Comparison of ENCODE assay signal across 2 cellular contexts in the genomic region with DNA sequence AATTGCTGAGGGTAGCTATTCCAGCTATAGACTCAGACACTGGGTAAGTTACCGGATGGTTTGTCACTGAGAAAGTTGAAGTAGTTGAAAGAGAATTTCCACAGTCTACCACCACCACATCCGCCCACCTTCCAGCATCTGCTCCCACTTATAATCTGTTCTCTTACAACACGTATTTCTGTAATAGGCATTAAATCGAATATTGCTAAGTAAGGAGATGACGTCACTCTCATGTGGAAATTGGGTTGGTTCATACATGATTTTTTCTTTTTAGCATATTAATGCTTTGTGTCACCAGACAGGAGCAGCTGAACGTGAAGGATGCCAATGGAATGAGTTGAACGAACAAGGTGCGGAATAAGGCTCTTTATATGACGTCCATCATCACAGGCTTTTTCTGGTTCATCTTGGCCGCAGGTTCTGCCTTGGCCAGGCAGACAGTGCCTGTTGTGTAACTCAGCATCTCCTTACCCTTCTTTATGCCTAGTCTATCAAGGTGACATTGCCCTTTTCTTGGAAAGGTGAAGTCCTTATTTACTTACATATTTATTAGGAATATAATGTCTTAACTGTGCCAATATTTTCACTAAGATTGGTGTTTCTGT.
TF ChIP-seq lines count a peak whose summit lies in the region.

No MANE protein-coding gene starts in this region.

TF ChIP-seq in HepG2, 621 proteins besides CTCF, POLR2A, EP300 and RAD21:
- TF ChIP-seq ZFP37 (CRISPR knock-in tag; IDR thresholded peaks at IDR 0.05; ENCODE audit: borderline replicate concordance) = no peak
- no peak for TF ChIP-seq RCOR2 (CRISPR knock-in tag; IDR thresholded peaks at IDR 0.05)
- no peak for TF ChIP-seq ZNF777 (CRISPR knock-in tag; IDR thresholded peaks at IDR 0.05)
- TF ChIP-seq, protein P1, sequence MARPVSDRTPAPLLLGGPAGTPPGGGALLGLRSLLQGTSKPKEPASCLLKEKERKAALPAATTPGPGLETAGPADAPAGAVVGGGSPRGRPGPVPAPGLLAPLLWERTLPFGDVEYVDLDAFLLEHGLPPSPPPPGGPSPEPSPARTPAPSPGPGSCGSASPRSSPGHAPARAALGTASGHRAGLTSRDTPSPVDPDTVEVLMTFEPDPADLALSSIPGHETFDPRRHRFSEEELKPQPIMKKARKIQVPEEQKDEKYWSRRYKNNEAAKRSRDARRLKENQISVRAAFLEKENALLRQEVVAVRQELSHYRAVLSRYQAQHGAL (CRISPR knock-in tag; IDR thresholded peaks at IDR 0.05; ENCODE audit: not compliant biosample characterization) = no peak
- no peak for TF ChIP-seq ELF4 (CRISPR knock-in tag; IDR thresholded peaks at IDR 0.05; ENCODE audit: borderline replicate concordance)
- TF ChIP-seq, protein P2, sequence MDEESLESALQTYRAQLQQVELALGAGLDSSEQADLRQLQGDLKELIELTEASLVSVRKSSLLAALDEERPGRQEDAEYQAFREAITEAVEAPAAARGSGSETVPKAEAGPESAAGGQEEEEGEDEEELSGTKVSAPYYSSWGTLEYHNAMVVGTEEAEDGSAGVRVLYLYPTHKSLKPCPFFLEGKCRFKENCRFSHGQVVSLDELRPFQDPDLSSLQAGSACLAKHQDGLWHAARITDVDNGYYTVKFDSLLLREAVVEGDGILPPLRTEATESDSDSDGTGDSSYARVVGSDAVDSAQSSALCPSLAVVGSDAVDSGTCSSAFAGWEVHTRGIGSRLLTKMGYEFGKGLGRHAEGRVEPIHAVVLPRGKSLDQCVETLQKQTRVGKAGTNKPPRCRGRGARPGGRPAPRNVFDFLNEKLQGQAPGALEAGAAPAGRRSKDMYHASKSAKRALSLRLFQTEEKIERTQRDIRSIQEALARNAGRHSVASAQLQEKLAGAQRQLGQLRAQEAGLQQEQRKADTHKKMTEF (CRISPR knock-in tag; IDR thresholded peaks at IDR 0.05) = no peak

TF ChIP-seq in K562, 482 proteins besides CTCF, POLR2A, EP300 and RAD21:
- TF ChIP-seq PHTF2 (CRISPR knock-in tag; IDR thresholded peaks at IDR 0.05) (no peak), ARID3A (IDR thresholded peaks at IDR 0.05; ENCODE audit: borderline replicate concordance, low read depth, low read length) (no peak), RFX1 (IDR thresholded peaks at IDR 0.05) (no peak), CHD4 (IDR thresholded peaks at IDR 0.05; ENCODE audit: insufficient read depth, insufficient replicate concordance, low read depth, low read length, poor library complexity, severe bottlenecking) (no peak), POLR2G (IDR thresholded peaks at IDR 0.05; ENCODE audit: low read depth, low read length) (no peak), RBFOX2 (IDR thresholded peaks at IDR 0.05; ENCODE audit: low read depth, low read length) (no peak), SIN3B (IDR thresholded peaks at IDR 0.05; ENCODE audit: low read depth) (no peak), PCBP1 (IDR thresholded peaks at IDR 0.05; ENCODE audit: low read depth, low read length, poor library complexity, severe bottlenecking) (no peak), ZNF76 (CRISPR knock-in tag; IDR thresholded peaks at IDR 0.05; ENCODE audit: borderline replicate concordance) (no peak), BDP1 (IDR thresholded peaks at IDR 0.05; ENCODE audit: insufficient read depth, insufficient read length) (no peak), SREBF1 (IDR thresholded peaks at IDR 0.05; ENCODE audit: borderline replicate concordance, low read depth, low read length) (no peak), MXD1 (CRISPR knock-in tag; IDR thresholded peaks at IDR 0.05; ENCODE audit: borderline replicate concordance, poor library complexity, severe bottlenecking) (no peak), ZNF780A (CRISPR knock-in tag; IDR thresholded peaks at IDR 0.05) (no peak), C11orf30 (IDR thresholded peaks at IDR 0.05; ENCODE audit: low read depth) (no peak)
- TF ChIP-seq, protein P3, sequence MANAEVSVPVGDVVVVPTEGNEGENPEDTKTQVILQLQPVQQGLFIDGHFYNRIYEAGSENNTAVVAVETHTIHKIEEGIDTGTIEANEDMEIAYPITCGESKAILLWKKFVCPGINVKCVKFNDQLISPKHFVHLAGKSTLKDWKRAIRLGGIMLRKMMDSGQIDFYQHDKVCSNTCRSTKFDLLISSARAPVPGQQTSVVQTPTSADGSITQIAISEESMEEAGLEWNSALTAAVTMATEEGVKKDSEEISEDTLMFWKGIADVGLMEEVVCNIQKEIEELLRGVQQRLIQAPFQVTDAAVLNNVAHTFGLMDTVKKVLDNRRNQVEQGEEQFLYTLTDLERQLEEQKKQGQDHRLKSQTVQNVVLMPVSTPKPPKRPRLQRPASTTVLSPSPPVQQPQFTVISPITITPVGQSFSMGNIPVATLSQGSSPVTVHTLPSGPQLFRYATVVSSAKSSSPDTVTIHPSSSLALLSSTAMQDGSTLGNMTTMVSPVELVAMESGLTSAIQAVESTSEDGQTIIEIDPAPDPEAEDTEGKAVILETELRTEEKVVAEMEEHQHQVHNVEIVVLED (CRISPR knock-in tag; IDR thresholded peaks at IDR 0.05) = no peak
- TF ChIP-seq, protein P4, sequence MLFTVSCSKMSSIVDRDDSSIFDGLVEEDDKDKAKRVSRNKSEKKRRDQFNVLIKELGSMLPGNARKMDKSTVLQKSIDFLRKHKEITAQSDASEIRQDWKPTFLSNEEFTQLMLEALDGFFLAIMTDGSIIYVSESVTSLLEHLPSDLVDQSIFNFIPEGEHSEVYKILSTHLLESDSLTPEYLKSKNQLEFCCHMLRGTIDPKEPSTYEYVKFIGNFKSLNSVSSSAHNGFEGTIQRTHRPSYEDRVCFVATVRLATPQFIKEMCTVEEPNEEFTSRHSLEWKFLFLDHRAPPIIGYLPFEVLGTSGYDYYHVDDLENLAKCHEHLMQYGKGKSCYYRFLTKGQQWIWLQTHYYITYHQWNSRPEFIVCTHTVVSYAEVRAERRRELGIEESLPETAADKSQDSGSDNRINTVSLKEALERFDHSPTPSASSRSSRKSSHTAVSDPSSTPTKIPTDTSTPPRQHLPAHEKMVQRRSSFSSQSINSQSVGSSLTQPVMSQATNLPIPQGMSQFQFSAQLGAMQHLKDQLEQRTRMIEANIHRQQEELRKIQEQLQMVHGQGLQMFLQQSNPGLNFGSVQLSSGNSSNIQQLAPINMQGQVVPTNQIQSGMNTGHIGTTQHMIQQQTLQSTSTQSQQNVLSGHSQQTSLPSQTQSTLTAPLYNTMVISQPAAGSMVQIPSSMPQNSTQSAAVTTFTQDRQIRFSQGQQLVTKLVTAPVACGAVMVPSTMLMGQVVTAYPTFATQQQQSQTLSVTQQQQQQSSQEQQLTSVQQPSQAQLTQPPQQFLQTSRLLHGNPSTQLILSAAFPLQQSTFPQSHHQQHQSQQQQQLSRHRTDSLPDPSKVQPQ (CRISPR knock-in tag; IDR thresholded peaks at IDR 0.05; ENCODE audit: borderline replicate concordance) = no peak
TF ChIP-seq in K562: peak in this region for 0.
